8 cellular contexts compared by ENCODE assay signal in genomic region chr13:39777527-39778061, GRCh38.
DNase-seq lines count a peak whose midpoint lies in the region; ATAC-seq and TF ChIP-seq lines count a peak whose summit lies in the region.

No MANE protein-coding gene starts in this region.

- no peaks in the 10 kb centered on the region for H3K27me3 ChIP-seq in sigmoid colon

- 84 to 90% methylated on average over 2 of the region's 2 CpGs for WGBS in sigmoid colon, 2 donors

- no peak for TF ChIP-seq EP300 in sigmoid colon (IDR thresholded peaks at IDR 0.05)

- ATAC-seq in left lobe of liver (peak; percentile 45), GM21367 (IDR thresholded peaks at IDR 0.05; ENCODE audit: unreplicated experiment) (no peak)

- H3K36me3 ChIP-seq in sigmoid colon: no peaks in the 10 kb centered on the region

- peak overlapping the region in 1 of 4 donors; percentile 64 for H3K27ac ChIP-seq in sigmoid colon

- TF ChIP-seq CTCF in sigmoid colon (IDR thresholded peaks at IDR 0.05): no peak

- DNase-seq in activated T-cell treated with anti-CD3 and anti-CD28 coated beads for 24 hours (ENCODE audit: low read depth) (peak; percentile 38), NCI-H345 (lab: John Stamatoyannopoulos, UW) (peak; percentile 1), left lobe of liver (ENCODE audit: low spot score) (no peak), sigmoid colon (no peak), putamen (ENCODE audit: low spot score) (no peak)
- DNase-seq in activated T-cell treated with anti-CD3 and anti-CD28 coated beads, Interleukin-2, amount 50 U/mL, for 1 hour: no peak
- peak; percentile 45 for DNase-seq in activated naive CD4-positive, alpha-beta T cell treated with anti-CD3 and anti-CD28 coated beads, Interleukin-2, amount 50 U/mL, for 16 hours

- H3K4me1 ChIP-seq in sigmoid colon: peaks cover 0 to 16% (median 4%) of the 10 kb centered on the region in 4 donors

- TF ChIP-seq POLR2A in sigmoid colon (IDR thresholded peaks at IDR 0.05): no peak

- intact Hi-C loops in sigmoid colon (cut with DNase I): no loop called here

- H3K4me3 ChIP-seq in sigmoid colon: no peak overlapping the region

- no peaks in the 10 kb centered on the region for H3K9me3 ChIP-seq in sigmoid colon

Comparison
In these comparisons a context has a peak if more than half of its experiments do, and no peak if none do; other contexts are left out.
1. DNase-seq: peak in activated T-cell treated with anti-CD3 and anti-CD28 coated beads for 24 hours (single experiment), NCI-H345 (single experiment) and activated naive CD4-positive, alpha-beta T cell treated with anti-CD3 and anti-CD28 coated beads, Interleukin-2, amount 50 U/mL, for 16 hours (single experiment); none in activated T-cell treated with anti-CD3 and anti-CD28 coated beads, Interleukin-2, amount 50 U/mL, for 1 hour (single experiment), left lobe of liver (single experiment), sigmoid colon (single experiment) and putamen (single experiment).